21 cellular contexts compared by ENCODE assay signal in the genomic region with DNA sequence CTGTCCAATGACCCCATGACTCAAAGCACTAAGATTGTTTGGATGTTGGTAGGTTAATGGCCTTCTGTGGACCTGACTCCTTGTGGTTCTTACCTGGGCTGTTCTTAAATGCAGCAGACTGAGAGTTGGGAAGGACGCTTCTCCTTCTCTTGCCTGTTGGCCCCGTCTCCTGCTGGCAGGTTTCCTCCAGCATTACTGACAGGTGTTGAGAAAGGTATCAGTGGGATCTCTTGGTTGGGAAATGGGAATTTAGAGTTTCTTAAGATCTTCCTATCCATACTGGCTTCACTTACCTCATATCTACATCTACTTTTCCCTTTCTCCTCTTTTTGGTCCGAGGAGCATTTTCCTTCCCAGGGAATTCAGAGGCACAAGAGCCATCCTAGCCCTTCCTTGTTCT. TPM values are rescaled to one million over a fixed set of nuclear protein-coding genes. Genes with fewer than 3 reads are reported as not detected.
A peak's percentile ranks its signal among the peaks of the same experiment; 100 is the strongest.
DNase-seq lines count a peak whose midpoint lies in the region; ATAC-seq and TF ChIP-seq lines count a peak whose summit lies in the region.
"Had no signal": no experiment of that assay in that cellular context is flagged by ENCODE, and none has a peak within 500 bp of the region (broad histone marks: within the 10 kb centered on the region; RNA-seq: fewer than 3 reads in every experiment).

No MANE protein-coding gene starts in this region.

- DNase-seq in activated T-cell treated with anti-CD3 and anti-CD28 coated beads, Interleukin-2, amount 50 U/mL, for 72 hours: no peak
- DNase-seq in activated T-cell treated with anti-CD3 and anti-CD28 coated beads for 4 hours (no peak), endodermal cell (no peak), prostate gland (ENCODE audit: low spot score) (no peak)
- DNase-seq in CD8-positive, alpha-beta T cell: no peak
- no peak for DNase-seq in stimulated activated effector memory CD8-positive, alpha-beta T cell treated with anti-CD3 and anti-CD28 coated beads, Interleukin-12 subunit alpha, Interleukin-12 subunit beta, amount 100 ng/mL, for 72 hours (ENCODE audit: low spot score in 2 of 2)
- DNase-seq: Caco-2, DMS 273 treated with DMSO at 0.1 percent for 48 hours, DMS79 treated with DMSO at 0.1 percent for 48 hours, MM.1S, NCI-H1048, NCI-H1417 treated with DMSO at 0.1 percent for 48 hours, NCI-H187, NCI-H446 treated with DMSO at 0.1 percent for 48 hours, NCI-H526 treated with DMSO at 0.1 percent for 48 hours, OCI-M1 had no signal

- H3K4me3 ChIP-seq in CD8-positive, alpha-beta T cell (ENCODE audit: low read depth, low read length): no peak overlapping the region
- H3K4me3 ChIP-seq in endodermal cell (ENCODE audit: low read length) (peak overlapping the region; percentile 60), prostate gland (no peak overlapping the region)
- H3K4me3 ChIP-seq: K562, SJSA1 had no signal

- POLR2A ChIA-PET in CD8-positive, alpha-beta T cell (lab: Charles Lee): no interaction called here

- no peak for TF ChIP-seq CTCF in CD8-positive, alpha-beta T cell (IDR thresholded peaks at IDR 0.05)
- no peak for TF ChIP-seq CTCF in endodermal cell (conservative IDR thresholded peaks at IDR 0.05)
- no peak for TF ChIP-seq CTCF in prostate gland (IDR thresholded peaks at IDR 0.05)

- H3K36me3 Mint-ChIP-seq in activated T-cell treated with anti-CD3 and anti-CD28 coated beads, Interleukin-2, amount 50 U/mL, for 72 hours (ENCODE audit: insufficient read depth in 2 of 2): peaks cover 0 to 5% of the 10 kb centered on the region in 2 donors
- H3K36me3 Mint-ChIP-seq in CD8-positive, alpha-beta T cell: peaks cover 21% of the 10 kb centered on the region
- H3K36me3 Mint-ChIP-seq in endodermal cell (ENCODE audit: low read depth): peaks cover 9% of the 10 kb centered on the region
- peaks cover 16% of the 10 kb centered on the region for H3K36me3 Mint-ChIP-seq in stimulated activated effector memory CD8-positive, alpha-beta T cell treated with anti-CD3 and anti-CD28 coated beads, Interleukin-12 subunit alpha, Interleukin-12 subunit beta, amount 100 ng/mL, for 72 hours

- H3K4me3 Mint-ChIP-seq in activated T-cell treated with anti-CD3 and anti-CD28 coated beads, Interleukin-2, amount 50 U/mL, for 72 hours: no peak overlapping the region
- no peak overlapping the region for H3K4me3 Mint-ChIP-seq in CD8-positive, alpha-beta T cell
- H3K4me3 Mint-ChIP-seq in endodermal cell: no peak overlapping the region
- no peak overlapping the region for H3K4me3 Mint-ChIP-seq in stimulated activated effector memory CD8-positive, alpha-beta T cell treated with anti-CD3 and anti-CD28 coated beads, Interleukin-12 subunit alpha, Interleukin-12 subunit beta, amount 100 ng/mL, for 72 hours
- H3K4me3 Mint-ChIP-seq: B cell had no signal

- TF ChIP-seq POLR2A in prostate gland (IDR thresholded peaks at IDR 0.05): no peak

- CTCF ChIA-PET in CD8-positive, alpha-beta T cell (lab: Charles Lee): interaction anchor here (1.4 kb wide), 1 partner anchor 14 kb away, joined by 3 read pairs; no protein-coding TSS in a partner anchor

- intact Hi-C loops in CD8-positive, alpha-beta T cell (cut with DNase I, micrococcal nuclease): no loop called here
- intact Hi-C loops in prostate gland (cut with DNase I): no loop called here

- H3K9me3 ChIP-seq in CD8-positive, alpha-beta T cell (ENCODE audit: low read length): no peaks in the 10 kb centered on the region
- H3K9me3 ChIP-seq in endodermal cell (ENCODE audit: control insufficient read depth, low read length): no peaks in the 10 kb centered on the region
- no peaks in the 10 kb centered on the region for H3K9me3 ChIP-seq in prostate gland
- H3K9me3 ChIP-seq: Caco-2 had no signal

- WGBS in endodermal cell (ENCODE audit: insufficient coverage in 1 of 2, insufficient read length in 1 of 2), 2 experiments: 92 to 93% methylated on average over 1 to 2 of the region's 3 CpGs
- WGBS in prostate gland: 87% methylated on average over 3 of the region's 3 CpGs

- peaks cover 35% of the 10 kb centered on the region for H3K4me1 ChIP-seq in CD8-positive, alpha-beta T cell (ENCODE audit: insufficient read depth, low read length)
- H3K4me1 ChIP-seq in endodermal cell (ENCODE audit: control insufficient read depth, insufficient read depth, low read length): peaks cover 11% of the 10 kb centered on the region
- no peaks in the 10 kb centered on the region for H3K4me1 ChIP-seq in prostate gland (replicated peaks)
- H3K4me1 ChIP-seq: SJSA1 had no signal

- H3K27ac ChIP-seq in CD8-positive, alpha-beta T cell (ENCODE audit: low read depth, low read length): no peak overlapping the region
- no peak overlapping the region for H3K27ac ChIP-seq in endodermal cell (ENCODE audit: low read depth, low read length)
- H3K27ac ChIP-seq in prostate gland: no peak overlapping the region
- H3K27ac ChIP-seq: SJSA1 had no signal

- H3K36me3 ChIP-seq in CD8-positive, alpha-beta T cell (ENCODE audit: insufficient read depth, low read length): peaks cover 7% of the 10 kb centered on the region
- H3K36me3 ChIP-seq in endodermal cell (ENCODE audit: control insufficient read depth, insufficient read depth, low read length) (peaks cover 4% of the 10 kb centered on the region), prostate gland (no peaks in the 10 kb centered on the region)
- H3K36me3 ChIP-seq: SJSA1 had no signal

- H3K9ac ChIP-seq in endodermal cell (ENCODE audit: extremely low read depth, low read length, poor library complexity, severe bottlenecking): no peak overlapping the region

- ATAC-seq in activated T-cell treated with anti-CD3 and anti-CD28 coated beads, Interleukin-2, amount 50 U/mL, for 72 hours (replicated peaks in 1 of 2): no peak
- no peak for ATAC-seq in CD8-positive, alpha-beta T cell
- ATAC-seq in stimulated activated effector memory CD8-positive, alpha-beta T cell treated with anti-CD3 and anti-CD28 coated beads, Interleukin-12 subunit alpha, Interleukin-12 subunit beta, amount 100 ng/mL, for 72 hours: no peak
- no peak for ATAC-seq in HG03354 (IDR thresholded peaks at IDR 0.05; ENCODE audit: poor library complexity, severe bottlenecking, unreplicated experiment)
- ATAC-seq: Right ventricle myocardium inferior had no signal

- no peaks in the 10 kb centered on the region for H3K27me3 Mint-ChIP-seq in activated T-cell treated with anti-CD3 and anti-CD28 coated beads, Interleukin-2, amount 50 U/mL, for 72 hours (ENCODE audit: low read depth)
- H3K27me3 Mint-ChIP-seq in CD8-positive, alpha-beta T cell (ENCODE audit: low read depth): no peaks in the 10 kb centered on the region
- H3K27me3 Mint-ChIP-seq in endodermal cell (ENCODE audit: insufficient read depth): no peaks in the 10 kb centered on the region
- H3K27me3 Mint-ChIP-seq: B cell had no signal

- H3K4me1 Mint-ChIP-seq in activated T-cell treated with anti-CD3 and anti-CD28 coated beads, Interleukin-2, amount 50 U/mL, for 72 hours (ENCODE audit: low read depth): peaks cover 35% of the 10 kb centered on the region
- peaks cover 66% of the 10 kb centered on the region for H3K4me1 Mint-ChIP-seq in CD8-positive, alpha-beta T cell (ENCODE audit: low read depth)
- H3K4me1 Mint-ChIP-seq in endodermal cell: peaks cover 43% of the 10 kb centered on the region
- H3K4me1 Mint-ChIP-seq in stimulated activated effector memory CD8-positive, alpha-beta T cell treated with anti-CD3 and anti-CD28 coated beads, Interleukin-12 subunit alpha, Interleukin-12 subunit beta, amount 100 ng/mL, for 72 hours: peaks cover 45% of the 10 kb centered on the region

- H3K27me3 ChIP-seq in CD8-positive, alpha-beta T cell (ENCODE audit: insufficient read depth, low read length): no peaks in the 10 kb centered on the region
- H3K27me3 ChIP-seq in endodermal cell (ENCODE audit: control insufficient read depth, insufficient read depth, low read length, poor library complexity, severe bottlenecking): no peaks in the 10 kb centered on the region
- H3K27me3 ChIP-seq in prostate gland (replicated peaks; ENCODE audit: insufficient read depth): no peaks in the 10 kb centered on the region
- H3K27me3 ChIP-seq: SJSA1 had no signal

- H3K27ac Mint-ChIP-seq in activated T-cell treated with anti-CD3 and anti-CD28 coated beads, Interleukin-2, amount 50 U/mL, for 72 hours: peak overlapping the region; percentile 9
- H3K27ac Mint-ChIP-seq in CD8-positive, alpha-beta T cell: peak overlapping the region; percentile 69
- peak overlapping the region; percentile 58 for H3K27ac Mint-ChIP-seq in endodermal cell
- H3K27ac Mint-ChIP-seq in stimulated activated effector memory CD8-positive, alpha-beta T cell treated with anti-CD3 and anti-CD28 coated beads, Interleukin-12 subunit alpha, Interleukin-12 subunit beta, amount 100 ng/mL, for 72 hours: peak overlapping the region; percentile 55
- H3K27ac Mint-ChIP-seq: B cell had no signal

- H3K9me3 Mint-ChIP-seq in activated T-cell treated with anti-CD3 and anti-CD28 coated beads, Interleukin-2, amount 50 U/mL, for 72 hours: no peaks in the 10 kb centered on the region
- no peaks in the 10 kb centered on the region for H3K9me3 Mint-ChIP-seq in CD8-positive, alpha-beta T cell
- H3K9me3 Mint-ChIP-seq in endodermal cell: no peaks in the 10 kb centered on the region
- H3K9me3 Mint-ChIP-seq in stimulated activated effector memory CD8-positive, alpha-beta T cell treated with anti-CD3 and anti-CD28 coated beads, Interleukin-12 subunit alpha, Interleukin-12 subunit beta, amount 100 ng/mL, for 72 hours: no peaks in the 10 kb centered on the region

RNA-seq across cellular contexts. Expression of a gene that starts 57.9 kb away (rescaled TPM):
- 10 to 100 TPM; 18.6 to 19.7 TPM for total RNA-seq in activated T-cell treated with anti-CD3 and anti-CD28 coated beads, Interleukin-2, amount 50 U/mL, for 72 hours
- 10 to 100 TPM; 25.4 to 26.2 TPM for total RNA-seq in CD8-positive, alpha-beta T cell
- 10 to 100 TPM; 23.5 to 26.3 TPM for total RNA-seq in endodermal cell
- 12.5 TPM for polyA plus RNA-seq in endodermal cell (2013, experiment 1 of 2)
- 12.4 TPM for polyA plus RNA-seq in endodermal cell (2013, experiment 2 of 2)
- total RNA-seq in prostate gland: 10 to 100 TPM; 12.8 to 13.8 TPM

Comparison
In these comparisons a context has a peak if more than half of its experiments do, and no peak if none do; other contexts are left out.
1. H3K27ac Mint-ChIP-seq: peak in every context shown above with its lines; median percentile 69 in CD8-positive, alpha-beta T cell; 58 in endodermal cell; 55 in stimulated activated effector memory CD8-positive, alpha-beta T cell treated with anti-CD3 and anti-CD28 coated beads, Interleukin-12 subunit alpha, Interleukin-12 subunit beta, amount 100 ng/mL, for 72 hours; 9 in activated T-cell treated with anti-CD3 and anti-CD28 coated beads, Interleukin-2, amount 50 U/mL, for 72 hours.